Comparison of ENCODE assay signal across 1 cellular context in genomic region chr17:17214646-17215436, GRCh38.
TF ChIP-seq lines count a peak whose summit lies in the region.

No MANE protein-coding gene starts in this region.

TF ChIP-seq in H1, 55 proteins besides CTCF, POLR2A, EP300 and RAD21:
- TF ChIP-seq SP4 (IDR thresholded peaks at IDR 0.05; ENCODE audit: low read length): no peak
- TF ChIP-seq SP2 (IDR thresholded peaks at IDR 0.05; ENCODE audit: low read length): no peak
- no peak for TF ChIP-seq CHD7 (IDR thresholded peaks at IDR 0.05; ENCODE audit: insufficient replicate concordance, low read length)
TF ChIP-seq in H1: peak in this region for 0.
